1 cellular context compared by ENCODE assay signal in genomic region chr1:67192902-67193301, GRCh38.
A peak's percentile ranks its signal among the peaks of the same experiment; 100 is the strongest.
TF ChIP-seq lines count a peak whose summit lies in the region.

No MANE protein-coding gene starts in this region.

TF ChIP-seq in GM12878, 131 proteins besides CTCF, POLR2A, EP300 and RAD21:
- TF ChIP-seq PAX5 (IDR thresholded peaks at IDR 0.05; ENCODE audit: borderline replicate concordance, low read depth, low read length) (no peak), BCLAF1 (IDR thresholded peaks at IDR 0.05) (no peak), NFXL1 (IDR thresholded peaks at IDR 0.05; ENCODE audit: borderline replicate concordance) (no peak), ZNF217 (IDR thresholded peaks at IDR 0.05) (0 out of 2 replicates have a peak, but pooled peaks have one; percentile 28), CREM (IDR thresholded peaks at IDR 0.05; ENCODE audit: low read depth) (no peak)
- TF ChIP-seq, protein P1, sequence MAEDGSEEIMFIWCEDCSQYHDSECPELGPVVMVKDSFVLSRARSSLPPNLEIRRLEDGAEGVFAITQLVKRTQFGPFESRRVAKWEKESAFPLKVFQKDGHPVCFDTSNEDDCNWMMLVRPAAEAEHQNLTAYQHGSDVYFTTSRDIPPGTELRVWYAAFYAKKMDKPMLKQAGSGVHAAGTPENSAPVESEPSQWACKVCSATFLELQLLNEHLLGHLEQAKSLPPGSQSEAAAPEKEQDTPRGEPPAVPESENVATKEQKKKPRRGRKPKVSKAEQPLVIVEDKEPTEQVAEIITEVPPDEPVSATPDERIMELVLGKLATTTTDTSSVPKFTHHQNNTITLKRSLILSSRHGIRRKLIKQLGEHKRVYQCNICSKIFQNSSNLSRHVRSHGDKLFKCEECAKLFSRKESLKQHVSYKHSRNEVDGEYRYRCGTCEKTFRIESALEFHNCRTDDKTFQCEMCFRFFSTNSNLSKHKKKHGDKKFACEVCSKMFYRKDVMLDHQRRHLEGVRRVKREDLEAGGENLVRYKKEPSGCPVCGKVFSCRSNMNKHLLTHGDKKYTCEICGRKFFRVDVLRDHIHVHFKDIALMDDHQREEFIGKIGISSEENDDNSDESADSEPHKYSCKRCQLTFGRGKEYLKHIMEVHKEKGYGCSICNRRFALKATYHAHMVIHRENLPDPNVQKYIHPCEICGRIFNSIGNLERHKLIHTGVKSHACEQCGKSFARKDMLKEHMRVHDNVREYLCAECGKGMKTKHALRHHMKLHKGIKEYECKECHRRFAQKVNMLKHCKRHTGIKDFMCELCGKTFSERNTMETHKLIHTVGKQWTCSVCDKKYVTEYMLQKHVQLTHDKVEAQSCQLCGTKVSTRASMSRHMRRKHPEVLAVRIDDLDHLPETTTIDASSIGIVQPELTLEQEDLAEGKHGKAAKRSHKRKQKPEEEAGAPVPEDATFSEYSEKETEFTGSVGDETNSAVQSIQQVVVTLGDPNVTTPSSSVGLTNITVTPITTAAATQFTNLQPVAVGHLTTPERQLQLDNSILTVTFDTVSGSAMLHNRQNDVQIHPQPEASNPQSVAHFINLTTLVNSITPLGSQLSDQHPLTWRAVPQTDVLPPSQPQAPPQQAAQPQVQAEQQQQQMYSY (CRISPR knock-in tag; IDR thresholded peaks at IDR 0.05) = no peak
